1 cellular context compared by ENCODE assay signal in genomic region chr1:48236716-48237470, GRCh38.
TF ChIP-seq lines count a peak whose summit lies in the region.

No MANE protein-coding gene starts in this region.

TF ChIP-seq in H1, 55 proteins besides CTCF, POLR2A, EP300 and RAD21 (continued from another document):
- no peak for TF ChIP-seq RNF2 (IDR thresholded peaks at IDR 0.05; ENCODE audit: borderline replicate concordance, low read depth, low read length, missing control alignments, poor library complexity, severe bottlenecking)
